ENCODE assay signal across 16 cellular contexts in genomic region chr11:108781921-108782320, GRCh38.
A peak's percentile ranks its signal among the peaks of the same experiment; 100 is the strongest.
DNase-seq lines count a peak whose midpoint lies in the region; ATAC-seq and TF ChIP-seq lines count a peak whose summit lies in the region.
"Had no signal": no experiment of that assay in that cellular context is flagged by ENCODE, and none has a peak within 500 bp of the region (broad histone marks: within the 10 kb centered on the region; RNA-seq: fewer than 3 reads in every experiment).

No MANE protein-coding gene starts in this region.

- H3K4me3 Mint-ChIP-seq in natural killer cell (peak overlapping the region; percentile 38), nephron progenitor cell (no peak overlapping the region), mesothelial cell of epicardium (no peak overlapping the region)
- H3K4me3 Mint-ChIP-seq in natural killer cell treated with Interleukin-12 subunit alpha and Interleukin-12 subunit beta and Interleukin-15 and Interleukin-18, amount 100 ng/mL, for 72 hours = no peak overlapping the region
- H3K4me3 Mint-ChIP-seq: B cell; CD4-positive, CD25-positive, alpha-beta regulatory T cell; CD8-positive, alpha-beta T cell; HFFc6 had no signal

- ATAC-seq in natural killer cell (no peak), HG02870 (IDR thresholded peaks at IDR 0.05; ENCODE audit: unreplicated experiment) (no peak), HG03039 (IDR thresholded peaks at IDR 0.05; ENCODE audit: unreplicated experiment) (no peak), HG03280 (IDR thresholded peaks at IDR 0.05; ENCODE audit: unreplicated experiment) (no peak)
- no peak for ATAC-seq in natural killer cell treated with Interleukin-12 subunit alpha and Interleukin-12 subunit beta and Interleukin-15 and Interleukin-18, amount 100 ng/mL, for 72 hours
- ATAC-seq: CD8-positive, alpha-beta T cell had no signal

- H3K4me1 Mint-ChIP-seq in natural killer cell (peaks cover 49 to 55% of the 10 kb centered on the region in 2 donors), nephron progenitor cell (peaks cover 21% of the 10 kb centered on the region), mesothelial cell of epicardium (no peaks in the 10 kb centered on the region)
- peaks cover 34 to 54% of the 10 kb centered on the region in 2 donors for H3K4me1 Mint-ChIP-seq in natural killer cell treated with Interleukin-12 subunit alpha and Interleukin-12 subunit beta and Interleukin-15 and Interleukin-18, amount 100 ng/mL, for 72 hours (ENCODE audit: low read depth in 2 of 2)

- H3K36me3 Mint-ChIP-seq in natural killer cell = no peaks in the 10 kb centered on the region
- H3K36me3 Mint-ChIP-seq in natural killer cell treated with Interleukin-12 subunit alpha and Interleukin-12 subunit beta and Interleukin-15 and Interleukin-18, amount 100 ng/mL, for 72 hours = peaks cover 9% of the 10 kb centered on the region
- peaks cover 55% of the 10 kb centered on the region for H3K36me3 Mint-ChIP-seq in nephron progenitor cell (ENCODE audit: low read depth)
- H3K36me3 Mint-ChIP-seq in mesothelial cell of epicardium = peaks cover 35% of the 10 kb centered on the region

- intact Hi-C loops in natural killer cell (cut with micrococcal nuclease) = no loop called here

- H3K27me3 Mint-ChIP-seq in natural killer cell (ENCODE audit: low read depth in 2 of 2) = no peaks in the 10 kb centered on the region
- no peaks in the 10 kb centered on the region for H3K27me3 Mint-ChIP-seq in natural killer cell treated with Interleukin-12 subunit alpha and Interleukin-12 subunit beta and Interleukin-15 and Interleukin-18, amount 100 ng/mL, for 72 hours
- no peaks in the 10 kb centered on the region for H3K27me3 Mint-ChIP-seq in nephron progenitor cell (ENCODE audit: low read depth, poor library complexity)
- no peaks in the 10 kb centered on the region for H3K27me3 Mint-ChIP-seq in mesothelial cell of epicardium (ENCODE audit: low read depth)
- H3K27me3 Mint-ChIP-seq: B cell; CD4-positive, CD25-positive, alpha-beta regulatory T cell had no signal

- H3K9me3 Mint-ChIP-seq in natural killer cell (peaks cover 0 to 3% of the 10 kb centered on the region in 2 donors), nephron progenitor cell (peaks cover 46% of the 10 kb centered on the region), mesothelial cell of epicardium (peaks cover 35% of the 10 kb centered on the region)
- H3K9me3 Mint-ChIP-seq in natural killer cell treated with Interleukin-12 subunit alpha and Interleukin-12 subunit beta and Interleukin-15 and Interleukin-18, amount 100 ng/mL, for 72 hours = peaks cover 4% of the 10 kb centered on the region
- H3K9me3 Mint-ChIP-seq: HFFc6 had no signal

- TF ChIP-seq CTCF in natural killer cell (IDR thresholded peaks at IDR 0.05) (no peak), nephron progenitor cell (IDR thresholded peaks at IDR 0.05) (no peak), mesothelial cell of epicardium (IDR thresholded peaks at IDR 0.05; ENCODE audit: unreplicated experiment) (no peak)

- H3K27ac Mint-ChIP-seq in natural killer cell (peak overlapping the region; percentile 49 to 63), nephron progenitor cell (peak overlapping the region; percentile 5), mesothelial cell of epicardium (no peak overlapping the region)
- H3K27ac Mint-ChIP-seq in natural killer cell treated with Interleukin-12 subunit alpha and Interleukin-12 subunit beta and Interleukin-15 and Interleukin-18, amount 100 ng/mL, for 72 hours = no peak overlapping the region
- H3K27ac Mint-ChIP-seq: B cell; CD8-positive, alpha-beta T cell; HFFc6 had no signal

- DNase-seq in natural killer cell (no peak), left kidney (ENCODE audit: low read depth, low spot score) (peak; percentile 41), nephron progenitor cell (no peak), mesothelial cell of epicardium (ENCODE audit: low spot score in 2 of 2, unreplicated experiment in 2 of 2) (no peak)
- no peak for DNase-seq in natural killer cell treated with Interleukin-12 subunit alpha and Interleukin-12 subunit beta and Interleukin-15 and Interleukin-18, amount 100 ng/mL, for 72 hours (ENCODE audit: low spot score)
- DNase-seq: Caco-2; CD4-positive, CD25-positive, alpha-beta regulatory T cell; CD8-positive, alpha-beta T cell; DMS153; DND-41; GOT3; HFFc6 had no signal

Comparison
In these comparisons a context has a peak if more than half of its experiments do, and no peak if none do; other contexts are left out.
1. H3K27ac Mint-ChIP-seq: peak in natural killer cell (2 of 2) and nephron progenitor cell (single experiment); none in natural killer cell treated with Interleukin-12 subunit alpha and Interleukin-12 subunit beta and Interleukin-15 and Interleukin-18, amount 100 ng/mL, for 72 hours (0 of 2) and mesothelial cell of epicardium (single experiment).